Comparison of ENCODE assay signal across 1 cellular context in the genomic region with DNA sequence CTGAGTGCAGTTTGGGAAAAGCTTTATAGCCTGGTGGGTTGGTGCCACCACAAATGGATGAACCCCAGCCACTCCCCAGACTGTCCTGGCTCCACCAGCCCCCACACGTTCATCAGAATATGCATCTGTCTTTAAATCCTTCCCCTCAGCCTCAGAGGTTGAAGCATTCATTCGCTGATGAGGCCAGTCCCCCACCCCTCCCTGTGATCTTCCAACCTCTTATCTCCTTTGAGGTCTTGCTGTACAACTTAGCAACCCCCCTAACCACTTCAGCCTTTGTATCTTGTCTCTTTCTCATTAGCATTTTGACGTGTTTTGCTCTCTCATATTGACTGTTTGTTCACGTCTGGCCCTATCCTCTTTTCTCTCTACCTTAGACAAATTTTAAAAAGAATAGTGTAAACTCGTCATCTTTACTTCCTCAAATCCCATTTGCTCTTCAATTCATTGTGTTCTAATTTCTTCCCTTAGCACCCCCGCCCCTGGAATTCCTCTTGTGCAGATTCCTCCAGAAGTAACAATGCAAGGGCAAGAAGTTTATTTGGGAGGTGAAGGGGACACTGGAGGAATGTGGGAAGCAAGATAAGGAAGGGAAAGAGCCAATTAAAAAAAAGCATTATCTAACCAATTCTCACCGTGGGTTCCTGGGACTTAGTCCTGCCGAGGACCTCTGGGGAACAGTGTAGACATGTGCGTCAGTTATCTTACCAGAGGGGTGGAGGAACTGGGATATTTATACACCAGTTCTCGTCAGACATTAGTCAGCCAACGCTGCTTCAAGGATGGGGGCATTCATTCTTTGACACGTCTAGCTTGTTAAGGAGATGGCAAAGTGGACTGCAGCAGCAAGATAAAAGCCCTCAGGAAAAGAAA.
TF ChIP-seq lines count a peak whose summit lies in the region.

No MANE protein-coding gene starts in this region.

TF ChIP-seq in H1, 55 proteins besides CTCF, POLR2A, EP300 and RAD21:
- no peak for TF ChIP-seq HDAC6 (IDR thresholded peaks at IDR 0.05; ENCODE audit: low read depth, low read length)
- 0 out of 2 replicates have a peak, but pooled peaks have one; percentile 34 for TF ChIP-seq TEAD4 (IDR thresholded peaks at IDR 0.05; ENCODE audit: low read depth, low read length)
TF ChIP-seq in H1: peak in this region for 1.
